Comparison of ENCODE assay signal across 10 cellular contexts in the genomic region with DNA sequence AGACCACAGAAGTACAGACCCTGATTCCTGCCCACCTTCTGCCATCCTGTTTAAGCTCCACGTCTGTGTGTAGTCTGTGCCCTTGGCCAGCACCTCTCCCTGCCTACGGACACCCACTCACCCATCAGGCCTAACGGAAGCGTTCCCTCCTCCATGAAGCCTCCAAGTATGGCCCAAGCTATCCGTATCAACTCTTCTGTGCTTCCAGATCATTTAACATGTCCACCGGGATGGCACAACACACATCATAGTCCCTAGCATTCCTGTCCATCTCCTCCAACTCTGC. TPM values are rescaled to one million over a fixed set of nuclear protein-coding genes. Genes with fewer than 3 reads are reported as not detected.
A peak's percentile ranks its signal among the peaks of the same experiment; 100 is the strongest.
DNase-seq lines count a peak whose midpoint lies in the region; ATAC-seq and TF ChIP-seq lines count a peak whose summit lies in the region.
"Had no signal": no experiment of that assay in that cellular context is flagged by ENCODE, and none has a peak within 500 bp of the region (broad histone marks: within the 10 kb centered on the region; RNA-seq: fewer than 3 reads in every experiment).

No MANE protein-coding gene starts in this region.

- H3K4me3 Mint-ChIP-seq in CD4-positive, CD25-positive, alpha-beta regulatory T cell: peak overlapping the region; percentile 7 to 86 (median 64)

- WGBS in esophagus, 2 donors: 66 to 76% methylated on average over 6 of the region's 6 CpGs
- WGBS in prostate gland: 75% methylated on average over 6 of the region's 6 CpGs

- peak overlapping the region; percentile 45 for H3K4me3 ChIP-seq in CD4-positive, CD25-positive, alpha-beta regulatory T cell (ENCODE audit: low read depth, low read length)
- H3K4me3 ChIP-seq in Peyer's patch (no peak overlapping the region), esophagus (ENCODE audit: low read depth in 1 of 2, low read length in 2 of 2) (no peak overlapping the region), prostate gland (no peak overlapping the region), left lung (no peak overlapping the region)

- H3K4me1 Mint-ChIP-seq in CD4-positive, CD25-positive, alpha-beta regulatory T cell: peaks cover 23 to 99% (median 87%) of the 10 kb centered on the region in 4 donors

- H3K27ac Mint-ChIP-seq in CD4-positive, CD25-positive, alpha-beta regulatory T cell: peak overlapping the region; percentile 85 to 97 (median 95)

- H3K36me3 ChIP-seq in CD4-positive, CD25-positive, alpha-beta regulatory T cell (ENCODE audit: control insufficient read depth, insufficient read depth, low read length): peaks cover 70% of the 10 kb centered on the region
- H3K36me3 ChIP-seq in Peyer's patch: peaks cover 0 to 44% (median 0%) of the 10 kb centered on the region in 3 donors
- H3K36me3 ChIP-seq in esophagus (ENCODE audit: control insufficient read depth in 2 of 2, insufficient read depth in 2 of 2, low read length in 1 of 2): peaks cover 8 to 21% of the 10 kb centered on the region in 2 donors
- no peaks in the 10 kb centered on the region for H3K36me3 ChIP-seq in prostate gland
- H3K36me3 ChIP-seq in left lung: peaks cover 0 to 70% of the 10 kb centered on the region in 2 donors

- no peaks in the 10 kb centered on the region for H3K27me3 ChIP-seq in CD4-positive, CD25-positive, alpha-beta regulatory T cell (ENCODE audit: control insufficient read depth, insufficient read depth, low read length)
- H3K27me3 ChIP-seq in Peyer's patch (no peaks in the 10 kb centered on the region), esophagus (ENCODE audit: control insufficient read depth in 1 of 2, insufficient read depth in 2 of 2, low read length in 2 of 2) (no peaks in the 10 kb centered on the region), prostate gland (replicated peaks; ENCODE audit: insufficient read depth) (no peaks in the 10 kb centered on the region), left lung (no peaks in the 10 kb centered on the region)

- H3K9me3 ChIP-seq in CD4-positive, CD25-positive, alpha-beta regulatory T cell (ENCODE audit: control insufficient read depth in 2 of 2, low read length in 2 of 2): no peaks in the 10 kb centered on the region
- no peaks in the 10 kb centered on the region for H3K9me3 ChIP-seq in Peyer's patch
- no peaks in the 10 kb centered on the region for H3K9me3 ChIP-seq in esophagus (ENCODE audit: control insufficient read depth in 2 of 2, insufficient read depth in 1 of 2, low read depth in 1 of 2, low read length in 1 of 2)
- H3K9me3 ChIP-seq in prostate gland: no peaks in the 10 kb centered on the region
- H3K9me3 ChIP-seq in left lung: no peaks in the 10 kb centered on the region

- intact Hi-C loops in prostate gland (cut with DNase I): no loop called here
- intact Hi-C loops in left lung (cut with DNase I): no loop called here

- H3K9me3 Mint-ChIP-seq in CD4-positive, CD25-positive, alpha-beta regulatory T cell: no peaks in the 10 kb centered on the region

- H3K4me1 ChIP-seq in CD4-positive, CD25-positive, alpha-beta regulatory T cell (ENCODE audit: control insufficient read depth, insufficient read depth, low read length, poor library complexity, severe bottlenecking): peaks cover 95% of the 10 kb centered on the region
- H3K4me1 ChIP-seq in Peyer's patch (peaks cover 0 to 84% (median 43%) of the 10 kb centered on the region in 4 donors), esophagus (ENCODE audit: control insufficient read depth in 2 of 2, insufficient read depth in 2 of 2, low read length in 1 of 2) (peaks cover 41 to 58% of the 10 kb centered on the region in 2 donors), prostate gland (replicated peaks) (peaks cover 30% of the 10 kb centered on the region), left lung (peaks cover 46 to 92% of the 10 kb centered on the region in 2 donors)

- H3K36me3 Mint-ChIP-seq in CD4-positive, CD25-positive, alpha-beta regulatory T cell: peaks cover 49% of the 10 kb centered on the region

- no peak for TF ChIP-seq CTCF in Peyer's patch (IDR thresholded peaks at IDR 0.05)
- TF ChIP-seq CTCF in prostate gland (IDR thresholded peaks at IDR 0.05): no peak
- no peak for TF ChIP-seq CTCF in left lung (IDR thresholded peaks at IDR 0.05)

- peak overlapping the region; percentile 75 for H3K27ac ChIP-seq in CD4-positive, CD25-positive, alpha-beta regulatory T cell (ENCODE audit: insufficient read depth, low read length, poor library complexity, severe bottlenecking)
- H3K27ac ChIP-seq in Peyer's patch (peak overlapping the region; percentile 31 to 85 (median 44)), esophagus (ENCODE audit: low read depth in 2 of 2, low read length in 1 of 2) (peak overlapping the region; percentile 52 to 84), prostate gland (peak overlapping the region; percentile 71 to 80), left lung (peak overlapping the region in 1 of 2 donors; percentile 28)

- no peaks in the 10 kb centered on the region for H3K27me3 Mint-ChIP-seq in CD4-positive, CD25-positive, alpha-beta regulatory T cell

- no peak for DNase-seq in CD4-positive, CD25-positive, alpha-beta regulatory T cell
- DNase-seq in Peyer's patch: no peak
- no peak for DNase-seq in prostate gland (ENCODE audit: low spot score)
- no peak for DNase-seq in cerebellar nuclear complex (lab: John Stamatoyannopoulos, UW)
- DNase-seq in stimulated activated CD4-positive, alpha-beta T cell treated with anti-CD3 and anti-CD28 coated beads, Interleukin-4, amount 100 ng/mL, for 1 hour: no peak
- DNase-seq in NCI-H2196 treated with DMSO at 0.1 percent for 48 hours (lab: John Stamatoyannopoulos, UW; ENCODE audit: unreplicated experiment): no peak
- no peak for DNase-seq in left lung
- DNase-seq: nucleus accumbens had no signal

- TF ChIP-seq POLR2A in Peyer's patch (IDR thresholded peaks at IDR 0.05): no peak
- TF ChIP-seq POLR2A in prostate gland (IDR thresholded peaks at IDR 0.05): no peak

- no peak for ATAC-seq in CD4-positive, CD25-positive, alpha-beta regulatory T cell (ENCODE audit: low read depth in 2 of 2)
- no peak for ATAC-seq in left lung
- ATAC-seq: HCT116 had no signal

RNA-seq across cellular contexts. Expression of gene WDR1, which starts 11.7 kb away (rescaled TPM):
- total RNA-seq in CD4-positive, CD25-positive, alpha-beta regulatory T cell: 326 TPM
- polyA plus RNA-seq in CD4-positive, CD25-positive, alpha-beta regulatory T cell: 100 to 1,000 TPM; 312 to 422 (median 370) TPM
- total RNA-seq in Peyer's patch: 100 to 1,000 TPM; 170 to 192 (median 180) TPM
- polyA plus RNA-seq in esophagus: 100 to 1,000 TPM in 1 of 2 donors, 10 to 100 TPM in 1; 73.8 to 170 TPM
- 100 to 1,000 TPM; 127 to 171 TPM for total RNA-seq in prostate gland
- total RNA-seq in left lung: 100 to 1,000 TPM; 215 to 303 TPM
